ENCODE assay signal across 11 cellular contexts in genomic region chr9:119026120-119026519, GRCh38.
DNase-seq lines count a peak whose midpoint lies in the region; ATAC-seq and TF ChIP-seq lines count a peak whose summit lies in the region.
"Had no signal": no experiment of that assay in that cellular context is flagged by ENCODE, and none has a peak within 500 bp of the region (broad histone marks: within the 10 kb centered on the region; RNA-seq: fewer than 3 reads in every experiment).

No MANE protein-coding gene starts in this region.

- no peaks in the 10 kb centered on the region for H3F3A ChIP-seq in GM23338 (replicated peaks; ENCODE audit: low read depth)

- TF ChIP-seq EP300 in sigmoid colon (IDR thresholded peaks at IDR 0.05): no peak

- H3K27ac Mint-ChIP-seq in GM23338: no peak overlapping the region
- H3K27ac Mint-ChIP-seq in activated CD4-positive, alpha-beta T cell treated with anti-CD3 and anti-CD28 coated beads, Interleukin-2, amount 10 ng/mL, durations not matched to agents 24 days and 14 days: no peak overlapping the region
- H3K27ac Mint-ChIP-seq: naive thymus-derived CD4-positive, alpha-beta T cell had no signal

- H3K9me3 Mint-ChIP-seq in GM23338: no peaks in the 10 kb centered on the region
- no peaks in the 10 kb centered on the region for H3K9me3 Mint-ChIP-seq in activated CD4-positive, alpha-beta T cell treated with anti-CD3 and anti-CD28 coated beads, Interleukin-2, amount 10 ng/mL, durations not matched to agents 24 days and 14 days

- TF ChIP-seq CTCF in left ventricle myocardium inferior (IDR thresholded peaks at IDR 0.05; ENCODE audit: borderline replicate concordance): no peak
- no peak for TF ChIP-seq CTCF in sigmoid colon (IDR thresholded peaks at IDR 0.05)
- no peak for TF ChIP-seq CTCF in GM23338 (conservative IDR thresholded peaks at IDR 0.05; ENCODE audit: low read depth in 2 of 2)
- TF ChIP-seq CTCF in GM13976 (IDR thresholded peaks at IDR 0.05; ENCODE audit: borderline replicate concordance, control extremely low read depth, extremely low read depth, insufficient read depth, missing control alignments): no peak

- H3K4me1 ChIP-seq in SJCRH30 (peaks cover 29% of the 10 kb centered on the region), left ventricle myocardium inferior (peaks cover 52% of the 10 kb centered on the region), sigmoid colon (peaks cover 0 to 32% (median 21%) of the 10 kb centered on the region in 4 donors), GM23338 (ENCODE audit: insufficient read depth) (no peaks in the 10 kb centered on the region)

- no peak for ATAC-seq in stimulated activated naive CD8-positive, alpha-beta T cell treated with anti-CD3 and anti-CD28 coated beads, Interleukin-15, Interleukin-2, amounts not matched to agents 100 U/mL and 50 U/mL, for 24 hours
- ATAC-seq in GM23338: no peak
- ATAC-seq: naive thymus-derived CD4-positive, alpha-beta T cell had no signal

- H3K36me3 Mint-ChIP-seq in GM23338 (ENCODE audit: low read depth): no peaks in the 10 kb centered on the region
- no peaks in the 10 kb centered on the region for H3K36me3 Mint-ChIP-seq in activated CD4-positive, alpha-beta T cell treated with anti-CD3 and anti-CD28 coated beads, Interleukin-2, amount 10 ng/mL, durations not matched to agents 24 days and 14 days (ENCODE audit: low read depth)
- H3K36me3 Mint-ChIP-seq: naive thymus-derived CD4-positive, alpha-beta T cell had no signal

- no peaks in the 10 kb centered on the region for H3K36me3 ChIP-seq in SJCRH30
- H3K36me3 ChIP-seq in left ventricle myocardium inferior: no peaks in the 10 kb centered on the region
- H3K36me3 ChIP-seq in sigmoid colon: no peaks in the 10 kb centered on the region
- H3K36me3 ChIP-seq in GM23338 (ENCODE audit: insufficient read depth): no peaks in the 10 kb centered on the region

- H3K4me2 ChIP-seq in GM23338: no peak overlapping the region

- H3K4me3 ChIP-seq in SJCRH30: no peak overlapping the region
- no peak overlapping the region for H3K4me3 ChIP-seq in left ventricle myocardium inferior
- H3K4me3 ChIP-seq in sigmoid colon: no peak overlapping the region
- H3K4me3 ChIP-seq in GM23338: no peak overlapping the region

- intact Hi-C loops in left ventricle myocardium inferior (cut with micrococcal nuclease) (no loop called here), sigmoid colon (cut with DNase I) (loop anchor here (10.0 kb wide), 1 partner anchor 361 kb away; no protein-coding TSS in a partner anchor)
- intact Hi-C loops in activated CD4-positive, alpha-beta T cell treated with anti-CD3 and anti-CD28 coated beads, Interleukin-2, amount 10 ng/mL, durations not matched to agents 24 days and 14 days (cut with micrococcal nuclease): no loop called here

- H3K79me2 ChIP-seq in GM23338 (replicated peaks; ENCODE audit: insufficient read depth): no peaks in the 10 kb centered on the region

- H2AFZ ChIP-seq in GM23338: no peak overlapping the region

- DNase-seq in GM04503 (ENCODE audit: low read depth) (peak; percentile 61), SJCRH30 (peak; percentile 96 to 98), left ventricle myocardium inferior (peak; percentile 42), sigmoid colon (peak; percentile 69), GM23338 (ENCODE audit: low spot score) (no peak), GM13976 (ENCODE audit: low spot score) (no peak)
- DNase-seq in stimulated activated naive CD8-positive, alpha-beta T cell treated with anti-CD3 and anti-CD28 coated beads, Interleukin-15, Interleukin-2, amounts not matched to agents 100 U/mL and 50 U/mL, for 24 hours: no peak
- DNase-seq in activated CD4-positive, alpha-beta T cell treated with anti-CD3 and anti-CD28 coated beads, Interleukin-2, amount 10 ng/mL, durations not matched to agents 24 days and 14 days: no peak
- DNase-seq: activated T-cell treated with anti-CD3 and anti-CD28 coated beads, Interleukin-2, amount 50 U/mL, for 48 hours; naive thymus-derived CD4-positive, alpha-beta T cell; SW 1271 had no signal

- in situ Hi-C loops in GM13976 (cut with MboI; ENCODE audit: low sequenced_read_pairs, unreplicated experiment): no loop called here

- H3K9me2 ChIP-seq in GM23338 (ENCODE audit: insufficient read depth): no peaks in the 10 kb centered on the region

- 69 to 71% methylated on average over 4 of the region's 4 CpGs for WGBS in sigmoid colon, 2 donors

- no peak overlapping the region for H3K4me3 Mint-ChIP-seq in GM23338
- H3K4me3 Mint-ChIP-seq in activated CD4-positive, alpha-beta T cell treated with anti-CD3 and anti-CD28 coated beads, Interleukin-2, amount 10 ng/mL, durations not matched to agents 24 days and 14 days: no peak overlapping the region
- H3K4me3 Mint-ChIP-seq: naive thymus-derived CD4-positive, alpha-beta T cell had no signal

- H3K27ac ChIP-seq in SJCRH30 (peak overlapping the region; percentile 83), left ventricle myocardium inferior (replicated peaks) (peak overlapping the region; percentile 89), sigmoid colon (peak overlapping the region; percentile 68 to 83 (median 78)), GM23338 (ENCODE audit: low read depth) (no peak overlapping the region)

- H3K27me3 Mint-ChIP-seq in GM23338 (ENCODE audit: insufficient read depth, low read depth, poor library complexity): no peaks in the 10 kb centered on the region
- no peaks in the 10 kb centered on the region for H3K27me3 Mint-ChIP-seq in activated CD4-positive, alpha-beta T cell treated with anti-CD3 and anti-CD28 coated beads, Interleukin-2, amount 10 ng/mL, durations not matched to agents 24 days and 14 days
- H3K27me3 Mint-ChIP-seq: naive thymus-derived CD4-positive, alpha-beta T cell had no signal

- no peaks in the 10 kb centered on the region for H3K27me3 ChIP-seq in SJCRH30
- no peaks in the 10 kb centered on the region for H3K27me3 ChIP-seq in left ventricle myocardium inferior (ENCODE audit: low read depth)
- H3K27me3 ChIP-seq in sigmoid colon: no peaks in the 10 kb centered on the region
- H3K27me3 ChIP-seq in GM23338 (ENCODE audit: insufficient read depth): no peaks in the 10 kb centered on the region

- H4K20me1 ChIP-seq in GM23338 (replicated peaks; ENCODE audit: insufficient read depth): no peaks in the 10 kb centered on the region

- H3K9me3 ChIP-seq in SJCRH30 (replicated peaks) (no peaks in the 10 kb centered on the region; the same call in 1 of the 2 replicates), left ventricle myocardium inferior (replicated peaks) (no peaks in the 10 kb centered on the region), sigmoid colon (no peaks in the 10 kb centered on the region)

- no peak for TF ChIP-seq POLR2A in sigmoid colon (IDR thresholded peaks at IDR 0.05)

- H3K4me1 Mint-ChIP-seq in GM23338: no peaks in the 10 kb centered on the region; the same call in 2 of the 3 replicates
- no peaks in the 10 kb centered on the region for H3K4me1 Mint-ChIP-seq in activated CD4-positive, alpha-beta T cell treated with anti-CD3 and anti-CD28 coated beads, Interleukin-2, amount 10 ng/mL, durations not matched to agents 24 days and 14 days
- H3K4me1 Mint-ChIP-seq: naive thymus-derived CD4-positive, alpha-beta T cell had no signal

TF ChIP-seq in GM23338, 12 proteins besides CTCF, POLR2A, EP300 and RAD21 (continues in another document):
- TF ChIP-seq ZNF331 (CRISPR knock-in tag; IDR thresholded peaks at IDR 0.05; ENCODE audit: low read depth) (no peak), CREB1 (CRISPR knock-in tag; IDR thresholded peaks at IDR 0.05; ENCODE audit: low read depth) (no peak)

Comparison
In these comparisons a context has a peak if more than half of its experiments do, and no peak if none do; other contexts are left out.
1. DNase-seq: peak in GM04503 (single experiment), SJCRH30 (2 of 2), left ventricle myocardium inferior (single experiment) and sigmoid colon (single experiment); none in stimulated activated naive CD8-positive, alpha-beta T cell treated with anti-CD3 and anti-CD28 coated beads, Interleukin-15, Interleukin-2, amounts not matched to agents 100 U/mL and 50 U/mL, for 24 hours (single experiment), GM23338 (single experiment), activated CD4-positive, alpha-beta T cell treated with anti-CD3 and anti-CD28 coated beads, Interleukin-2, amount 10 ng/mL, durations not matched to agents 24 days and 14 days (single experiment) and GM13976 (single experiment).